Comparison of ENCODE assay signal across 12 cellular contexts in genomic region chr12:16389594-16389993, GRCh38. TPM values are rescaled to one million over a fixed set of nuclear protein-coding genes. Genes with fewer than 3 reads are reported as not detected.
DNase-seq lines count a peak whose midpoint lies in the region; ATAC-seq and TF ChIP-seq lines count a peak whose summit lies in the region.
"Had no signal": no experiment of that assay in that cellular context is flagged by ENCODE, and none has a peak within 500 bp of the region (broad histone marks: within the 10 kb centered on the region; RNA-seq: fewer than 3 reads in every experiment).

No MANE protein-coding gene starts in this region.

- WGBS in esophagus squamous epithelium, 2 donors: 52 to 59% methylated on average over 4 of the region's 4 CpGs

- intact Hi-C loops in esophagus squamous epithelium (cut with DNase I): no loop called here
- intact Hi-C loops in left ventricle myocardium superior (cut with micrococcal nuclease): no loop called here

- ATAC-seq in GM18873 (IDR thresholded peaks at IDR 0.05; ENCODE audit: low FRiP score, unreplicated experiment): no peak
- ATAC-seq in left ventricle myocardium superior: no peak
- ATAC-seq: activated CD8-positive, alpha-beta T cell treated with anti-CD3 and anti-CD28 coated beads, Interleukin-2, amount 10 ng/mL, durations not matched to agents 7 days and 5 days; T-helper 17 cell had no signal

- no peak for TF ChIP-seq POLR2A in esophagus squamous epithelium (IDR thresholded peaks at IDR 0.05)

- no peak for TF ChIP-seq CTCF in esophagus squamous epithelium (IDR thresholded peaks at IDR 0.05)

- H3K36me3 ChIP-seq in esophagus squamous epithelium: no peaks in the 10 kb centered on the region

- peaks cover 0 to 9% (median 0%) of the 10 kb centered on the region in 3 donors for H3K9me3 ChIP-seq in esophagus squamous epithelium

- no peak overlapping the region for H3K27ac ChIP-seq in esophagus squamous epithelium

- H3K4me3 ChIP-seq in esophagus squamous epithelium: no peak overlapping the region

- DNase-seq in NCI-H510A treated with DMSO at 0.1 percent for 48 hours (lab: John Stamatoyannopoulos, UW): peak; percentile 32
- DNase-seq in NCI-H510A (lab: John Stamatoyannopoulos, UW): no peak
- peak; percentile 45 to 66 for DNase-seq in NOMO-1 (lab: John Stamatoyannopoulos, UW; ENCODE audit: unreplicated experiment in 2 of 2)
- peak; percentile 39 for DNase-seq in fibroblast of gingiva (ENCODE audit: low read depth)
- peak; percentile 34 for DNase-seq in stromal cell of bone marrow (ENCODE audit: low read depth)
- DNase-seq in esophagus squamous epithelium (lab: John Stamatoyannopoulos, UW): no peak
- DNase-seq in left ventricle myocardium superior: no peak
- DNase-seq: activated CD8-positive, alpha-beta T cell treated with anti-CD3 and anti-CD28 coated beads, Interleukin-2, amount 10 ng/mL, durations not matched to agents 7 days and 5 days; Kasumi-1; NCI-H748 treated with DMSO at 0.1 percent for 48 hours; T-helper 17 cell had no signal

- no peaks in the 10 kb centered on the region for H3K4me1 ChIP-seq in esophagus squamous epithelium

- H3K27me3 ChIP-seq in esophagus squamous epithelium: no peaks in the 10 kb centered on the region

RNA-seq across cellular contexts. Expression of gene MGST1, which starts 42.1 kb away (rescaled TPM):
- total RNA-seq in esophagus squamous epithelium (100 to 1,000 TPM in 3 of 4 donors, 10 to 100 TPM in 1; 84.3 to 205 (median 134) TPM), left ventricle myocardium superior (23.4 TPM)
- total RNA-seq: activated CD8-positive, alpha-beta T cell treated with anti-CD3 and anti-CD28 coated beads, Interleukin-2, amount 10 ng/mL, durations not matched to agents 7 days and 5 days had no signal

Comparison
In these comparisons a context has a peak if more than half of its experiments do, and no peak if none do; other contexts are left out.
1. DNase-seq: peak in NCI-H510A treated with DMSO at 0.1 percent for 48 hours (single experiment), NOMO-1 (2 of 2), fibroblast of gingiva (single experiment) and stromal cell of bone marrow (single experiment); none in NCI-H510A (single experiment), esophagus squamous epithelium (single experiment) and left ventricle myocardium superior (single experiment).